In the genomic region with DNA sequence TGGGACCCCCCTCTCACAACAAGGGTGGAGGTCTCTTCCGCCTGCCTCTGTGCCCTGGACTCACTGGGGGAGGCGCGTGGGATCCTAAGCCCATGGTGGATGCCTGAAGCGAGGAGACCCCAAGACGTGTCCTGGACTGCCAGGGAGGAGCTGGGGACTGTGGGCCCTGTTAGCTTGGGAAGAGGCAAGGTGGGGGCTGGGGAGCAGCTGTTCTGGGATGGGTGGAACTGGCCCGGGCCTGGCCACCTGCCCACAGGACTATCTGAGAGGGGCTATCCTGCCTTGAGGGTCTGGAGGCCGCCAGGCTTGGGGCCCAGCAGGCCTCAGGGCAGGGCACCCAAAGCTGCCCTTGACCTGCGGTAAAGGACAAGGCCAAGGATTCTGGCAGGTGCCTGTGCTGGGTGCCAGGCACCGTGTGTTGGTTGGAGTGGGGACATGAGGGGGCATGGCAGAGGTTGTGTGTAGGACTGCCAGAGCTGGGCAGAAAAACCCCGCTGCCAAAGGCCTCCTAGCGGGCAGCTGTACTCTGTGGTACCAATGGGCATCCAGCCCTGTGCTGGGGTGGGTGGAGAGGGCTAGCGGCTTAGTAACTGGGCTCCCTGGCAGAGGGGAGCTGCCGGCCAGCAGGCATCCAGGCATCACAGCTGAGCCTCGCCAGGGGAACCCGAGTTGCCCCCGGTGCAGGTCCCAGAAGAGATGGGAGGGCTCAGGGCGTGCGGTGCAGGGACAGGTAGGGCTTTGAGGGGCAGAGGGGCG, we compare ENCODE assay signal across 10 cellular contexts. TPM values are rescaled to one million over a fixed set of nuclear protein-coding genes. Genes with fewer than 3 reads are reported as not detected.
DNase-seq lines count a peak whose midpoint lies in the region; ATAC-seq and TF ChIP-seq lines count a peak whose summit lies in the region.
"Had no signal": no experiment of that assay in that cellular context is flagged by ENCODE, and none has a peak within 500 bp of the region (broad histone marks: within the 10 kb centered on the region; RNA-seq: fewer than 3 reads in every experiment).

No MANE protein-coding gene starts in this region.

- H3K27me3 Mint-ChIP-seq in activated CD4-positive, alpha-beta memory T cell treated with anti-CD3 and anti-CD28 coated beads, Interleukin-2, amount 10 ng/mL, durations not matched to agents 7 days and 5 days = peaks cover 2% of the 10 kb centered on the region

- H3K4me1 ChIP-seq in breast epithelium = no peaks in the 10 kb centered on the region
- no peaks in the 10 kb centered on the region for H3K4me1 ChIP-seq in mammary epithelial cell (ENCODE audit: insufficient read depth, low read length)
- H3K4me1 ChIP-seq in right lobe of liver = no peaks in the 10 kb centered on the region
- H3K4me1 ChIP-seq in thymus (ENCODE audit: control insufficient read depth, insufficient read depth, low read length) = peaks cover 15% of the 10 kb centered on the region

- no peaks in the 10 kb centered on the region for H4K20me1 ChIP-seq in mammary epithelial cell (ENCODE audit: insufficient read depth, low read length)

- H3K4me2 ChIP-seq in mammary epithelial cell (ENCODE audit: insufficient read depth, low read depth, low read length) = no peak overlapping the region

- H3K27ac Mint-ChIP-seq in activated CD4-positive, alpha-beta memory T cell treated with anti-CD3 and anti-CD28 coated beads, Interleukin-2, amount 10 ng/mL, durations not matched to agents 7 days and 5 days = peak overlapping the region; percentile 97

- dilution Hi-C loops in mammary epithelial cell (cut with HindIII; ENCODE audit: low sequenced_read_pairs) = no loop called here

- CTCF ChIA-PET in mammary epithelial cell (lab: Charles Lee; ENCODE audit: low non-redundant PET) = no interaction called here
- CTCF ChIA-PET in activated CD4-positive, alpha-beta memory T cell treated with anti-CD3 and anti-CD28 coated beads, Interleukin-2, amount 10 ng/mL, durations not matched to agents 7 days and 5 days (lab: Charles Lee) = interaction anchor here (0.7 to 4.4 kb wide), 9 partner anchors 17 to 201 kb away, joined by 3 to 39 read pairs (median 4); no protein-coding TSS in a partner anchor

- peak overlapping the region; percentile 2 to 41 (median 34) for H3K4me3 ChIP-seq in breast epithelium
- H3K4me3 ChIP-seq in mammary epithelial cell (replicated peaks in 1 of 3; ENCODE audit: insufficient read depth in 1 of 3, low read depth in 2 of 3, low read length in 3 of 3) = no peak overlapping the region
- peak overlapping the region; percentile 11 to 26 (median 26) for H3K4me3 ChIP-seq in right lobe of liver
- peak overlapping the region; percentile 59 for H3K4me3 ChIP-seq in thymus (ENCODE audit: low read length)

- no peak overlapping the region for H2AFZ ChIP-seq in mammary epithelial cell (ENCODE audit: low read depth, low read length)

- POLR2A ChIA-PET in activated CD4-positive, alpha-beta memory T cell treated with anti-CD3 and anti-CD28 coated beads, Interleukin-2, amount 10 ng/mL, durations not matched to agents 7 days and 5 days (lab: Charles Lee) = interaction anchor here (1.0 to 7.1 kb wide), 12 partner anchors 9 to 94 kb away, joined by 3 to 67 read pairs (median 6); partner anchors contain the start of genes PRR33 and TNNT3

- ATAC-seq in right lobe of liver = no peak
- ATAC-seq in GM21515 (IDR thresholded peaks at IDR 0.05; ENCODE audit: unreplicated experiment) = no peak

- H3K36me3 ChIP-seq in breast epithelium = no peaks in the 10 kb centered on the region
- no peaks in the 10 kb centered on the region for H3K36me3 ChIP-seq in mammary epithelial cell (ENCODE audit: insufficient read depth, low read length)
- no peaks in the 10 kb centered on the region for H3K36me3 ChIP-seq in right lobe of liver
- no peaks in the 10 kb centered on the region for H3K36me3 ChIP-seq in thymus (ENCODE audit: control insufficient read depth, insufficient read depth)

- peaks cover 60% of the 10 kb centered on the region for H3K4me1 Mint-ChIP-seq in activated CD4-positive, alpha-beta memory T cell treated with anti-CD3 and anti-CD28 coated beads, Interleukin-2, amount 10 ng/mL, durations not matched to agents 7 days and 5 days

- TF ChIP-seq POLR2A in breast epithelium (IDR thresholded peaks at IDR 0.05) = no peak
- no peak for TF ChIP-seq POLR2A in right lobe of liver (IDR thresholded peaks at IDR 0.05)

- no TSS peak for BruUV-seq in mammary epithelial cell (replicated peaks; lab: Mats Ljungman, UMichigan)

- H3K27me3 ChIP-seq in breast epithelium (no peaks in the 10 kb centered on the region), mammary epithelial cell (ENCODE audit: insufficient read depth, low read length) (no peaks in the 10 kb centered on the region), right lobe of liver (no peaks in the 10 kb centered on the region), thymus (ENCODE audit: control insufficient read depth, insufficient read depth) (no peaks in the 10 kb centered on the region)

- no peak overlapping the region for H3K9ac ChIP-seq in mammary epithelial cell (ENCODE audit: insufficient read depth, low read length)

- peaks cover 25% of the 10 kb centered on the region for H3K36me3 Mint-ChIP-seq in activated CD4-positive, alpha-beta memory T cell treated with anti-CD3 and anti-CD28 coated beads, Interleukin-2, amount 10 ng/mL, durations not matched to agents 7 days and 5 days (ENCODE audit: low read depth)

- WGBS in mammary epithelial cell (ENCODE audit: low coverage, missing lambda C conversion rate) = 74% methylated on average over 11 of the region's 19 CpGs
- WGBS in right lobe of liver (ENCODE audit: insufficient coverage, low coverage, low lambda C conversion rate, missing lambda C conversion rate) = 78% methylated on average over 5 of the region's 19 CpGs
- WGBS in thymus = 47% methylated on average over 19 of the region's 19 CpGs

- H3K9me3 Mint-ChIP-seq in activated CD4-positive, alpha-beta memory T cell treated with anti-CD3 and anti-CD28 coated beads, Interleukin-2, amount 10 ng/mL, durations not matched to agents 7 days and 5 days = no peaks in the 10 kb centered on the region

- H3K4me3 Mint-ChIP-seq in activated CD4-positive, alpha-beta memory T cell treated with anti-CD3 and anti-CD28 coated beads, Interleukin-2, amount 10 ng/mL, durations not matched to agents 7 days and 5 days = peak overlapping the region; percentile 97

- in situ Hi-C loops in mammary epithelial cell (cut with MboI; ENCODE audit: low sequenced_read_pairs in 2 of 2) = loop anchor here in 1 of 2 donors (10.0 kb wide), 1 partner anchor 291 kb away; no protein-coding TSS in a partner anchor

- no peaks in the 10 kb centered on the region for H3K79me2 ChIP-seq in mammary epithelial cell (ENCODE audit: insufficient read depth, low read length)

- peak overlapping the region in 1 of 2 donors; percentile 32 for H3K27ac ChIP-seq in breast epithelium
- H3K27ac ChIP-seq in mammary epithelial cell (ENCODE audit: insufficient read depth, low read depth, low read length) = no peak overlapping the region
- H3K27ac ChIP-seq in right lobe of liver = peak overlapping the region in 2 of 3 donors; percentile 24 to 70
- H3K27ac ChIP-seq in thymus (ENCODE audit: low read depth) = peak overlapping the region; percentile 89

- intact Hi-C loops in breast epithelium (cut with DNase I; ENCODE audit: low total_unique reads) (no loop called here), mammary epithelial cell (cut with micrococcal nuclease) (no loop called here), right lobe of liver (cut with DNase I) (no loop called here)

- no peak for DNase-seq in breast epithelium (ENCODE audit: low spot score in 2 of 2)
- no peak for DNase-seq in mammary epithelial cell
- DNase-seq in activated CD4-positive, alpha-beta memory T cell treated with anti-CD3 and anti-CD28 coated beads, Interleukin-2, amount 10 ng/mL, durations not matched to agents 7 days and 5 days = no peak
- no peak for DNase-seq in right lobe of liver
- no peak for DNase-seq in ureter (ENCODE audit: low spot score)
- DNase-seq in NCI-H1048 (lab: John Stamatoyannopoulos, UW) = no peak
- DNase-seq: hippocampal formation had no signal

- TF ChIP-seq CTCF in breast epithelium (IDR thresholded peaks at IDR 0.05) (no peak), mammary epithelial cell (conservative IDR thresholded peaks at IDR 0.05 in 1 of 2, IDR thresholded peaks at IDR 0.05 in 1 of 2; ENCODE audit: extremely low read depth in 1 of 2, insufficient read depth in 1 of 2, low read depth in 1 of 2, low read length in 2 of 2) (no peak), right lobe of liver (IDR thresholded peaks at IDR 0.05) (no peak)

- H3K9me3 ChIP-seq in breast epithelium (no peaks in the 10 kb centered on the region), mammary epithelial cell (replicated peaks; ENCODE audit: insufficient read depth, low read length) (no peaks in the 10 kb centered on the region), right lobe of liver (no peaks in the 10 kb centered on the region), thymus (ENCODE audit: control insufficient read depth) (peaks cover 1% of the 10 kb centered on the region)

RNA-seq across cellular contexts. Expression of gene LSP1, which starts 0.7 kb away (rescaled TPM):
- 10 to 100 TPM; 21.4 to 36.0 (median 23.6) TPM for total RNA-seq in breast epithelium
- 1 to 10 TPM in 1 of 2 donors, under 1 TPM in 1; 0.17 to 2.0 TPM for total RNA-seq in mammary epithelial cell
- not detected for polyA plus RNA-seq in mammary epithelial cell
- polyA minus RNA-seq in mammary epithelial cell = not detected
- total RNA-seq in activated CD4-positive, alpha-beta memory T cell treated with anti-CD3 and anti-CD28 coated beads, Interleukin-2, amount 10 ng/mL, durations not matched to agents 7 days and 5 days = 100 to 1,000 TPM; 590 TPM
- total RNA-seq in right lobe of liver = 10 to 100 TPM in 3 of 6 experiments, 1 to 10 TPM in 3; 2.3 to 20.6 (median 8.8) TPM
- 138 TPM for polyA plus RNA-seq in thymus
- total RNA-seq in ureter = 47.4 TPM

RNA-seq across cellular contexts. Expression of gene TNNI2, which starts 14.8 kb away (rescaled TPM):
- 1 to 10 TPM in 2 of 3 donors, not detected in 1; 1.6 to 5.6 TPM for total RNA-seq in breast epithelium
- total RNA-seq in mammary epithelial cell = 10 to 100 TPM in 1 of 2 donors, 1 to 10 TPM in 1; 8.8 to 44.7 TPM
- 34.8 TPM for polyA plus RNA-seq in mammary epithelial cell
- polyA minus RNA-seq in mammary epithelial cell = 4.3 TPM
- total RNA-seq in activated CD4-positive, alpha-beta memory T cell treated with anti-CD3 and anti-CD28 coated beads, Interleukin-2, amount 10 ng/mL, durations not matched to agents 7 days and 5 days = under 1 TPM; 0.38 to 0.60 TPM
- total RNA-seq in right lobe of liver = 1 to 10 TPM in 2 of 6 experiments, under 1 TPM in 1, not detected in 3; 0.31 to 1.9 (median 1.1) TPM
- polyA plus RNA-seq in thymus = 13.4 TPM
- total RNA-seq in ureter = 45.0 TPM
- total RNA-seq: dermis microvascular lymphatic vessel endothelial cell had no signal

RNA-seq across cellular contexts. Expression of gene SYT8, which starts 18.8 kb away (rescaled TPM):
- total RNA-seq in breast epithelium (10 to 100 TPM in 2 of 3 donors, not detected in 1; 10.7 to 12.1 TPM), mammary epithelial cell (100 to 1,000 TPM; 103 to 209 TPM), right lobe of liver (under 1 TPM in 1 of 6 experiments, not detected in 5; 0.68 TPM), ureter (159 TPM)
- polyA plus RNA-seq in mammary epithelial cell (57.2 TPM), thymus (9.8 TPM)
- polyA minus RNA-seq in mammary epithelial cell = 4.9 TPM
- not detected for total RNA-seq in activated CD4-positive, alpha-beta memory T cell treated with anti-CD3 and anti-CD28 coated beads, Interleukin-2, amount 10 ng/mL, durations not matched to agents 7 days and 5 days

RNA-seq across cellular contexts. Expression of gene PRR33, which starts 38.1 kb away (rescaled TPM):
- total RNA-seq in breast epithelium (not detected), mammary epithelial cell (not detected), right lobe of liver (not detected), ureter (not detected)
- polyA plus RNA-seq in mammary epithelial cell (not detected), thymus (0.18 TPM)
- not detected for polyA minus RNA-seq in mammary epithelial cell
- total RNA-seq in activated CD4-positive, alpha-beta memory T cell treated with anti-CD3 and anti-CD28 coated beads, Interleukin-2, amount 10 ng/mL, durations not matched to agents 7 days and 5 days = under 1 TPM; 0.08 TPM
- total RNA-seq: dermis microvascular lymphatic vessel endothelial cell had no signal

Comparison
In these comparisons a context has a peak if more than half of its experiments do, and no peak if none do; other contexts are left out.
1. H3K4me3 ChIP-seq: peak in breast epithelium (3 of 3), right lobe of liver (3 of 3) and thymus (single experiment); none in mammary epithelial cell (0 of 3).
2. RNA of gene SYT8, which starts 18.8 kb away (total RNA-seq): 103 to 209 TPM in mammary epithelial cell and 159 TPM in ureter (single experiment); 10.7 to 12.1 TPM in breast epithelium, 0.68 TPM in right lobe of liver and not detected in activated CD4-positive, alpha-beta memory T cell treated with anti-CD3 and anti-CD28 coated beads, Interleukin-2, amount 10 ng/mL, durations not matched to agents 7 days and 5 days; every median in the first group is over 4 times any median in the second.
3. RNA of gene LSP1, which starts 0.7 kb away (total RNA-seq): 590 TPM in activated CD4-positive, alpha-beta memory T cell treated with anti-CD3 and anti-CD28 coated beads, Interleukin-2, amount 10 ng/mL, durations not matched to agents 7 days and 5 days; 47.4 TPM in ureter (single experiment), 21.4 to 36.0 TPM in breast epithelium, 2.3 to 20.6 TPM in right lobe of liver and 0.17 to 2.0 TPM in mammary epithelial cell; every median in the first group is over 10 times any median in the second.